In the genomic region with DNA sequence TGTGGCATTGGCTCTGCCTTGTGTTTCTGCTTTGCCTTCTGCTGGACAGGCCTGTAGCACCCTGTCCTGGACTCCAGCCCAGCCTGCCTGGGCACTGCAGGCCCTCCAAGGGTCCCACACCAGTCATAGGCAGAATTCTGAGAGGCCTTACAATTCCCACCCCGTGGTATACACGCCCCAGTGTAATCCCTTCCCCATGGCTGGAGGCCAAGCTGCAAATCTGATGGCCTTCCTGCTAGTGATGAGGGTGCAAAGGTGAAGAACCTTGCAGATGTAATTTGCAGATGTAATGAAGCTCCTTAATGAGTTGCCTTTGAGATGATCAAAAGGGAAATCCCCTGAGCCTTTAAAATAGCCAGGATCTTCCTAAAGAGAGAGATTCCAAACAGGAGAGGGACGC, we compare ENCODE assay signal across 27 cellular contexts.
A peak's percentile ranks its signal among the peaks of the same experiment; 100 is the strongest.
DNase-seq lines count a peak whose midpoint lies in the region; ATAC-seq, FAIRE-seq and TF ChIP-seq lines count a peak whose summit lies in the region.
"Had no signal": no experiment of that assay in that cellular context is flagged by ENCODE, and none has a peak within 500 bp of the region (broad histone marks: within the 10 kb centered on the region; RNA-seq: fewer than 3 reads in every experiment).

No MANE protein-coding gene starts in this region.

- no peak overlapping the region for H3K23ac ChIP-seq in H9 (ENCODE audit: insufficient read length, low read depth, low read length)

- H2BK20ac ChIP-seq in H9 (ENCODE audit: low read depth, low read length, poor library complexity, severe bottlenecking) = no peak overlapping the region

- H3K4me1 Mint-ChIP-seq in H9 = no peaks in the 10 kb centered on the region
- no peaks in the 10 kb centered on the region for H3K4me1 Mint-ChIP-seq in neural crest cell
- H3K4me1 Mint-ChIP-seq in activated CD4-positive, alpha-beta memory T cell treated with anti-CD3 and anti-CD28 coated beads, Interleukin-2, amount 10 ng/mL, durations not matched to agents 7 days and 5 days = no peaks in the 10 kb centered on the region
- no peaks in the 10 kb centered on the region; the same call in 1 of the 2 replicates for H3K4me1 Mint-ChIP-seq in WTC11

- DNase-seq in H9 = no peak
- peak; percentile 83 for DNase-seq in esophagus muscularis mucosa (ENCODE audit: extremely low spot score)
- DNase-seq in neural crest cell (ENCODE audit: low read depth, low spot score) = no peak
- DNase-seq in small intestine = peak; percentile 51
- no peak for DNase-seq in activated CD4-positive, alpha-beta memory T cell treated with anti-CD3 and anti-CD28 coated beads, Interleukin-2, amount 10 ng/mL, durations not matched to agents 7 days and 5 days
- DNase-seq in retina = no peak
- DNase-seq in effector memory CD4-positive, alpha-beta T cell = no peak
- no peak for DNase-seq in WTC11 (ENCODE audit: low spot score)
- DNase-seq: ACHN; AML-193; BE2C; CD4-positive, alpha-beta T cell; CD8-positive, alpha-beta memory T cell; DMS 273 treated with DMSO at 0.1 percent for 48 hours; DMS79; EL; GDM1; GM23248; HFFc6 had no signal

- no peak overlapping the region for H2BK15ac ChIP-seq in H9 (ENCODE audit: low read depth, low read length)

- no peaks in the 10 kb centered on the region for H3K79me2 ChIP-seq in H9 (ENCODE audit: insufficient read depth, low read length)

- CTCF ChIA-PET in activated CD4-positive, alpha-beta memory T cell treated with anti-CD3 and anti-CD28 coated beads, Interleukin-2, amount 10 ng/mL, durations not matched to agents 7 days and 5 days (lab: Charles Lee) = no interaction called here
- CTCF ChIA-PET in WTC11 (lab: Charles Lee) = no interaction called here

- no peaks in the 10 kb centered on the region for H3K23me2 ChIP-seq in H9 (ENCODE audit: insufficient read length, low read depth, low read length, poor library complexity, severe bottlenecking)

- TF ChIP-seq EP300 in esophagus muscularis mucosa (IDR thresholded peaks at IDR 0.05) = no peak

- H2AK5ac ChIP-seq in H9 (ENCODE audit: insufficient read length, low read length) = no peak overlapping the region

- no peak overlapping the region for H3K4ac ChIP-seq in H9 (ENCODE audit: low read depth, low read length)

- H4K5ac ChIP-seq in H9 (ENCODE audit: insufficient read length, low read depth, low read length) = no peak overlapping the region

- no peak overlapping the region for H4K91ac ChIP-seq in H9 (ENCODE audit: insufficient read length, low read depth, low read length)

- no CpG with 5 or more reads among the region's 3 CpGs for WGBS in H9 (ENCODE audit: extremely low coverage, insufficient read length, low lambda C conversion rate)
- 72% methylated on average over 3 of the region's 3 CpGs for WGBS in esophagus muscularis mucosa
- WGBS in small intestine, 3 donors = 11 to 67% (median 26%) methylated on average over 3 of the region's 3 CpGs

- H3T11ph ChIP-seq in H9 (ENCODE audit: low read length) = no peak overlapping the region

- H2BK5ac ChIP-seq in H9 (ENCODE audit: insufficient read length, low read length) = no peak overlapping the region

- H3K27me3 ChIP-seq in H9 (ENCODE audit: insufficient read depth, low read length) (no peaks in the 10 kb centered on the region), esophagus muscularis mucosa (no peaks in the 10 kb centered on the region), small intestine (ENCODE audit: control insufficient read depth in 2 of 2, insufficient read depth in 2 of 2, low read length in 2 of 2) (no peaks in the 10 kb centered on the region)
- H3K27me3 ChIP-seq in effector memory CD4-positive, alpha-beta T cell (replicated peaks; ENCODE audit: control insufficient read depth, insufficient read depth, low read length, poor library complexity, severe bottlenecking) = no peaks in the 10 kb centered on the region
- H3K27me3 ChIP-seq: BE2C had no signal

- H3K27me3 Mint-ChIP-seq in H9 (ENCODE audit: low read depth) = peaks cover 2% of the 10 kb centered on the region
- peaks cover 3% of the 10 kb centered on the region for H3K27me3 Mint-ChIP-seq in neural crest cell (ENCODE audit: low read depth)
- H3K27me3 Mint-ChIP-seq in activated CD4-positive, alpha-beta memory T cell treated with anti-CD3 and anti-CD28 coated beads, Interleukin-2, amount 10 ng/mL, durations not matched to agents 7 days and 5 days = peaks cover 3% of the 10 kb centered on the region
- H3K27me3 Mint-ChIP-seq in WTC11 (ENCODE audit: low read depth) = peaks cover 3% of the 10 kb centered on the region; the same call in 1 of the 2 replicates
- H3K27me3 Mint-ChIP-seq: CD4-positive, alpha-beta T cell had no signal

- H3K4me3 Mint-ChIP-seq in H9 (no peak overlapping the region), neural crest cell (no peak overlapping the region), WTC11 (no peak overlapping the region)
- H3K4me3 Mint-ChIP-seq in activated CD4-positive, alpha-beta memory T cell treated with anti-CD3 and anti-CD28 coated beads, Interleukin-2, amount 10 ng/mL, durations not matched to agents 7 days and 5 days = no peak overlapping the region
- H3K4me3 Mint-ChIP-seq: CD14-positive monocyte; CD4-positive, alpha-beta T cell; CD8-positive, alpha-beta memory T cell; HFFc6 had no signal

- no peak for FAIRE-seq in small intestine (lab: Jason Lieb, UNC)
- FAIRE-seq: A549, D721Med, GM12878, GM19239 had no signal

- H4K20me1 ChIP-seq in H9 (ENCODE audit: control insufficient read depth, insufficient read depth, insufficient read length) = no peaks in the 10 kb centered on the region
- H4K20me1 ChIP-seq: BLaER1 treated with 17β-estradiol and CSF1 and Interleukin-3, amounts not matched to agents 10 nM and 100 nM had no signal

- H3K18ac ChIP-seq in H9 (ENCODE audit: insufficient read length, low read depth, low read length) = no peak overlapping the region

- H3K27ac Mint-ChIP-seq in H9 (no peak overlapping the region; a peak in 1 of 7 replicates), neural crest cell (ENCODE audit: unreplicated experiment) (peak overlapping the region; percentile 50), WTC11 (no peak overlapping the region)
- H3K27ac Mint-ChIP-seq in activated CD4-positive, alpha-beta memory T cell treated with anti-CD3 and anti-CD28 coated beads, Interleukin-2, amount 10 ng/mL, durations not matched to agents 7 days and 5 days = no peak overlapping the region
- H3K27ac Mint-ChIP-seq: CD14-positive monocyte; CD4-positive, alpha-beta T cell; HFFc6 had no signal

- no peak overlapping the region for H2AFZ ChIP-seq in H9 (ENCODE audit: low read length)
- H2AFZ ChIP-seq: GM23248 had no signal

- H3K36me3 ChIP-seq in esophagus muscularis mucosa (no peaks in the 10 kb centered on the region), small intestine (ENCODE audit: control insufficient read depth in 2 of 2, insufficient read depth in 2 of 2, low read length in 2 of 2) (no peaks in the 10 kb centered on the region)
- no peaks in the 10 kb centered on the region for H3K36me3 ChIP-seq in effector memory CD4-positive, alpha-beta T cell (ENCODE audit: control insufficient read depth, insufficient read depth, low read length)
- H3K36me3 ChIP-seq: BE2C; BLaER1 treated with 17β-estradiol and CSF1 and Interleukin-3, amounts not matched to agents 10 nM and 100 nM; HAP-1 had no signal

- no peak overlapping the region for H3K4me2 ChIP-seq in H9 (ENCODE audit: insufficient read depth, insufficient read length, low read length)
- H3K4me2 ChIP-seq: A549; BLaER1 treated with 17β-estradiol and CSF1 and Interleukin-3, amounts not matched to agents 10 nM and 100 nM had no signal

- H3K9ac ChIP-seq in H9 (ENCODE audit: extremely low read depth, insufficient read length, low read length) = no peak overlapping the region
- H3K9ac ChIP-seq: BLaER1 treated with 17β-estradiol and CSF1 and Interleukin-3, amounts not matched to agents 10 nM and 100 nM; GM23248 had no signal

- H3K14ac ChIP-seq in H9 (ENCODE audit: insufficient read depth, low read length) = no peak overlapping the region

- H2BK12ac ChIP-seq in H9 (ENCODE audit: insufficient read length, low read depth, low read length) = no peak overlapping the region

- TF ChIP-seq CTCF in H9 (conservative IDR thresholded peaks at IDR 0.05) = peak; percentile 23; the same call in 1 of the 3 replicates
- TF ChIP-seq CTCF in esophagus muscularis mucosa (IDR thresholded peaks at IDR 0.05) = no peak
- no peak for TF ChIP-seq CTCF in neural crest cell (conservative IDR thresholded peaks at IDR 0.05)
- TF ChIP-seq CTCF in WTC11 (IDR thresholded peaks at IDR 0.05) = no peak

- no peaks in the 10 kb centered on the region for H3K9me3 ChIP-seq in H9 (ENCODE audit: control insufficient read depth, low read depth, low read length)
- no peaks in the 10 kb centered on the region for H3K9me3 ChIP-seq in esophagus muscularis mucosa
- no peaks in the 10 kb centered on the region for H3K9me3 ChIP-seq in small intestine (ENCODE audit: control insufficient read depth, low read depth)
- H3K9me3 ChIP-seq in effector memory CD4-positive, alpha-beta T cell (ENCODE audit: control insufficient read depth, low read length) = no peaks in the 10 kb centered on the region
- H3K9me3 ChIP-seq: A549, BE2C, HAP-1 had no signal

- H4K8ac ChIP-seq in H9 (replicated peaks; ENCODE audit: insufficient read length, low read depth, low read length) = no peak overlapping the region

- H3K27ac ChIP-seq in H9 (ENCODE audit: insufficient read length, low read depth, low read length) = no peak overlapping the region
- H3K27ac ChIP-seq in esophagus muscularis mucosa (replicated peaks in 1 of 4) = no peak overlapping the region
- no peak overlapping the region for H3K27ac ChIP-seq in small intestine (ENCODE audit: low read depth in 1 of 2, low read length in 1 of 2)
- no peak overlapping the region for H3K27ac ChIP-seq in effector memory CD4-positive, alpha-beta T cell (ENCODE audit: insufficient read depth, low read length, poor library complexity, severe bottlenecking)
- H3K27ac ChIP-seq: 22Rv1; A549; BLaER1 treated with 17β-estradiol and CSF1 and Interleukin-3, amounts not matched to agents 10 nM and 100 nM; GM23248 had no signal

- H3K4me3 ChIP-seq in esophagus muscularis mucosa = no peak overlapping the region
- no peak overlapping the region for H3K4me3 ChIP-seq in small intestine (ENCODE audit: low read depth in 1 of 2, low read length in 2 of 2)
- H3K4me3 ChIP-seq in effector memory CD4-positive, alpha-beta T cell (ENCODE audit: insufficient read depth, low read depth, low read length, poor library complexity, severe bottlenecking) = no peak overlapping the region
- H3K4me3 ChIP-seq: A549; BLaER1 treated with 17β-estradiol and CSF1 and Interleukin-3, amounts not matched to agents 10 nM and 100 nM; GM12878; GM23248; HAP-1 had no signal

- ATAC-seq in WTC11 = no peak
- ATAC-seq: A549, GM12878 had no signal

- H3K9me3 Mint-ChIP-seq in H9 (no peaks in the 10 kb centered on the region; a peak in 1 of 5 replicates), neural crest cell (no peaks in the 10 kb centered on the region), WTC11 (peaks cover 12% of the 10 kb centered on the region)
- no peaks in the 10 kb centered on the region for H3K9me3 Mint-ChIP-seq in activated CD4-positive, alpha-beta memory T cell treated with anti-CD3 and anti-CD28 coated beads, Interleukin-2, amount 10 ng/mL, durations not matched to agents 7 days and 5 days
- H3K9me3 Mint-ChIP-seq: CD4-positive, alpha-beta T cell; CD8-positive, alpha-beta memory T cell; HFFc6 had no signal

- POLR2A ChIA-PET in activated CD4-positive, alpha-beta memory T cell treated with anti-CD3 and anti-CD28 coated beads, Interleukin-2, amount 10 ng/mL, durations not matched to agents 7 days and 5 days (lab: Charles Lee) = no interaction called here
- POLR2A ChIA-PET in WTC11 (lab: Charles Lee) = no interaction called here

- H3K79me1 ChIP-seq in H9 (ENCODE audit: insufficient read depth, low read depth, low read length, poor library complexity, severe bottlenecking) = no peaks in the 10 kb centered on the region

- TF ChIP-seq POLR2A in esophagus muscularis mucosa (IDR thresholded peaks at IDR 0.05; ENCODE audit: low read depth) = no peak

- intact Hi-C loops in esophagus muscularis mucosa (cut with DNase I) = no loop called here

- H2BK120ac ChIP-seq in H9 (ENCODE audit: low read depth, low read length, poor library complexity, severe bottlenecking) = no peak overlapping the region

- H3K36me3 Mint-ChIP-seq in H9 (ENCODE audit: insufficient read depth in 1 of 3, low read depth in 3 of 3) (no peaks in the 10 kb centered on the region), neural crest cell (ENCODE audit: low read depth) (no peaks in the 10 kb centered on the region), WTC11 (no peaks in the 10 kb centered on the region)
- H3K36me3 Mint-ChIP-seq in activated CD4-positive, alpha-beta memory T cell treated with anti-CD3 and anti-CD28 coated beads, Interleukin-2, amount 10 ng/mL, durations not matched to agents 7 days and 5 days (ENCODE audit: low read depth) = no peaks in the 10 kb centered on the region
- H3K36me3 Mint-ChIP-seq: CD14-positive monocyte; CD8-positive, alpha-beta memory T cell had no signal

- no peaks in the 10 kb centered on the region for H3K4me1 ChIP-seq in H9 (ENCODE audit: insufficient read depth, low read length)
- no peaks in the 10 kb centered on the region for H3K4me1 ChIP-seq in esophagus muscularis mucosa
- H3K4me1 ChIP-seq in small intestine (ENCODE audit: control insufficient read depth in 2 of 2, insufficient read depth in 1 of 2, low read depth in 1 of 2, low read length in 1 of 2) = no peaks in the 10 kb centered on the region
- no peaks in the 10 kb centered on the region for H3K4me1 ChIP-seq in effector memory CD4-positive, alpha-beta T cell (ENCODE audit: control insufficient read depth, insufficient read depth, low read length, poor library complexity, severe bottlenecking)
- H3K4me1 ChIP-seq: A549, BE2C, HAP-1 had no signal

- no peak overlapping the region for H3K56ac ChIP-seq in H9 (ENCODE audit: insufficient read length, low read depth, low read length)

Comparison
In these comparisons a context has a peak if more than half of its experiments do, and no peak if none do; other contexts are left out.
1. DNase-seq: peak in esophagus muscularis mucosa (single experiment) and small intestine (single experiment); none in H9 (single experiment), neural crest cell (single experiment), activated CD4-positive, alpha-beta memory T cell treated with anti-CD3 and anti-CD28 coated beads, Interleukin-2, amount 10 ng/mL, durations not matched to agents 7 days and 5 days (single experiment), retina (single experiment), effector memory CD4-positive, alpha-beta T cell (0 of 3) and WTC11 (single experiment).